In genomic region chr14:71753126-71753830, GRCh38 we compare ENCODE assay signal across 1 cellular context.
TF ChIP-seq lines count a peak whose summit lies in the region.

No MANE protein-coding gene starts in this region.

TF ChIP-seq in WTC11, 78 proteins besides CTCF, POLR2A, EP300 and RAD21 (continued from another document):
- TF ChIP-seq FOXP4 (CRISPR knock-in tag; IDR thresholded peaks at IDR 0.05) (no peak), FOXJ3 (CRISPR knock-in tag; IDR thresholded peaks at IDR 0.05; ENCODE audit: borderline replicate concordance) (no peak), GTF2I (CRISPR knock-in tag; conservative IDR thresholded peaks at IDR 0.05) (no peak), USF1 (CRISPR knock-in tag; IDR thresholded peaks at IDR 0.05) (no peak), MXD4 (CRISPR knock-in tag; IDR thresholded peaks at IDR 0.05; ENCODE audit: borderline replicate concordance) (no peak)
